In genomic region chr7:33874943-33875342, GRCh38 we compare ENCODE assay signal across 13 cellular contexts. TPM values are rescaled to one million over a fixed set of nuclear protein-coding genes. Genes with fewer than 3 reads are reported as not detected.
DNase-seq lines count a peak whose midpoint lies in the region; ATAC-seq, FAIRE-seq and TF ChIP-seq lines count a peak whose summit lies in the region.
"Had no signal": no experiment of that assay in that cellular context is flagged by ENCODE, and none has a peak within 500 bp of the region (broad histone marks: within the 10 kb centered on the region; RNA-seq: fewer than 3 reads in every experiment).

No MANE protein-coding gene starts in this region.

- peaks cover 0 to 5% of the 10 kb centered on the region in 2 donors for H3K4me1 ChIP-seq in right atrium auricular region
- no peaks in the 10 kb centered on the region for H3K4me1 ChIP-seq in mesenchymal stem cell (ENCODE audit: control insufficient read depth, insufficient read depth, low read depth, low read length)
- H3K4me1 ChIP-seq in vagina = peaks cover 10% of the 10 kb centered on the region
- no peaks in the 10 kb centered on the region for H3K4me1 ChIP-seq in OCI-LY7 (ENCODE audit: insufficient read depth, low read length, poor library complexity, severe bottlenecking)
- H3K4me1 ChIP-seq in pancreas = no peaks in the 10 kb centered on the region

- H3K27me3 ChIP-seq in right atrium auricular region (no peaks in the 10 kb centered on the region), brain microvascular endothelial cell (replicated peaks) (no peaks in the 10 kb centered on the region), mesenchymal stem cell (ENCODE audit: control insufficient read depth in 1 of 2, insufficient read depth in 1 of 2, low read length in 2 of 2) (no peaks in the 10 kb centered on the region), vagina (no peaks in the 10 kb centered on the region), pancreas (no peaks in the 10 kb centered on the region)
- H3K27me3 ChIP-seq: sigmoid colon had no signal

- no peaks in the 10 kb centered on the region for H4K20me1 ChIP-seq in OCI-LY7 (ENCODE audit: insufficient read depth, low read length)

- H2BK15ac ChIP-seq in mesenchymal stem cell (ENCODE audit: low read depth, poor library complexity, severe bottlenecking) = no peak overlapping the region

- in situ Hi-C loops in brain microvascular endothelial cell (cut with HindIII; ENCODE audit: low pct_ligation_motif_present, low sequenced_read_pairs) = no loop called here

- no peak for TF ChIP-seq POLR2A in vagina (IDR thresholded peaks at IDR 0.05)

- H3K14ac ChIP-seq in mesenchymal stem cell (ENCODE audit: low read length in 2 of 2) = no peak overlapping the region

- DNase-seq in Right ventricle myocardium inferior (ENCODE audit: missing footprints) = no peak
- no peak for DNase-seq in right atrium auricular region (ENCODE audit: low spot score)
- no peak for DNase-seq in brain microvascular endothelial cell
- DNase-seq in mesenchymal stem cell = peak; percentile 46
- no peak for DNase-seq in vagina (ENCODE audit: extremely low spot score in 2 of 2)
- DNase-seq in OCI-LY7 (ENCODE audit: low spot score) = no peak
- no peak for DNase-seq in middle frontal gyrus (ENCODE audit: extremely low spot score, low spot score)
- no peak for DNase-seq in pancreas
- DNase-seq: 8988T; activated CD4-positive, alpha-beta T cell treated with anti-CD3 and anti-CD28 coated beads for 4 hours; activated T-cell treated with anti-CD3 and anti-CD28 coated beads, Interleukin-2, amount 50 U/mL, for 72 hours; NCI-H1930; sigmoid colon had no signal

- H2BK5ac ChIP-seq in mesenchymal stem cell (ENCODE audit: low read depth, low read length, poor library complexity, severe bottlenecking) = no peak overlapping the region

- no peak overlapping the region for H3K23ac ChIP-seq in mesenchymal stem cell (ENCODE audit: low read length in 2 of 2)

- POLR2A ChIA-PET in OCI-LY7 (lab: Charles Lee) = interaction anchor here (0.6 kb wide), 1 partner anchor 18 kb away, joined by 4 read pairs; no protein-coding TSS in a partner anchor

- intact Hi-C loops in Right ventricle myocardium inferior (cut with DNase I) (no loop called here), vagina (cut with DNase I) (no loop called here), OCI-LY7 (cut with micrococcal nuclease; ENCODE audit: unreplicated experiment) (no loop called here), pancreas (cut with DNase I) (no loop called here)

- ATAC-seq in Right ventricle myocardium inferior (peak; percentile 43), pancreas (no peak)
- ATAC-seq: activated T-cell treated with anti-CD3 and anti-CD28 coated beads, Interleukin-2, amount 50 U/mL, for 72 hours had no signal

- H2AK5ac ChIP-seq in mesenchymal stem cell (ENCODE audit: low read length, severe bottlenecking) = no peak overlapping the region

- H3K4me3 ChIP-seq in right atrium auricular region (no peak overlapping the region), brain microvascular endothelial cell (ENCODE audit: low read depth, low read length) (no peak overlapping the region), mesenchymal stem cell (ENCODE audit: insufficient read depth in 1 of 2, low read depth in 1 of 2, low read length in 2 of 2) (peak overlapping the region in 1 of 2 experiments; percentile 11), vagina (no peak overlapping the region), OCI-LY7 (ENCODE audit: low read depth, low read length, poor library complexity, severe bottlenecking) (no peak overlapping the region), pancreas (no peak overlapping the region)
- H3K4me3 ChIP-seq: sigmoid colon had no signal

- H3K9me3 ChIP-seq in right atrium auricular region (no peaks in the 10 kb centered on the region), mesenchymal stem cell (ENCODE audit: control insufficient read depth, low read length) (no peaks in the 10 kb centered on the region), vagina (no peaks in the 10 kb centered on the region), OCI-LY7 (ENCODE audit: low read length) (no peaks in the 10 kb centered on the region), pancreas (no peaks in the 10 kb centered on the region)
- H3K9me3 ChIP-seq: sigmoid colon had no signal

- peak overlapping the region; percentile 83 for H3K9ac ChIP-seq in mesenchymal stem cell (ENCODE audit: low read length)

- no peak overlapping the region for H4K8ac ChIP-seq in mesenchymal stem cell (ENCODE audit: low read length)

- no peak overlapping the region for H3K4ac ChIP-seq in mesenchymal stem cell (ENCODE audit: low read depth in 1 of 2, low read length in 2 of 2)

- no peak overlapping the region for H3K18ac ChIP-seq in mesenchymal stem cell (ENCODE audit: low read depth in 1 of 2, low read length in 2 of 2)

- no peak overlapping the region for H2BK12ac ChIP-seq in mesenchymal stem cell (ENCODE audit: low read length in 2 of 2)

- no peak overlapping the region for H4K91ac ChIP-seq in mesenchymal stem cell (ENCODE audit: low read length)

- WGBS in mesenchymal stem cell = 64% methylated on average over 4 of the region's 5 CpGs
- 57 to 65% methylated on average over 5 of the region's 5 CpGs for WGBS in pancreas, 2 donors

- no peak overlapping the region for H2BK120ac ChIP-seq in mesenchymal stem cell (ENCODE audit: low read depth, low read length)

- no peak for FAIRE-seq in pancreas (lab: Jason Lieb, UNC)

- H3K27ac ChIP-seq in right atrium auricular region = no peak overlapping the region
- peak overlapping the region; percentile 23 for H3K27ac ChIP-seq in brain microvascular endothelial cell
- H3K27ac ChIP-seq in mesenchymal stem cell (ENCODE audit: low read length, poor library complexity, severe bottlenecking) = no peak overlapping the region
- peak overlapping the region; percentile 45 for H3K27ac ChIP-seq in vagina
- H3K27ac ChIP-seq in OCI-LY7 (ENCODE audit: low read depth, low read length, poor library complexity, severe bottlenecking) = no peak overlapping the region
- no peak overlapping the region for H3K27ac ChIP-seq in pancreas

- CTCF ChIA-PET in OCI-LY7 (lab: Charles Lee; ENCODE audit: unreplicated experiment) = no interaction called here

- H3K9me2 ChIP-seq in OCI-LY7 (ENCODE audit: insufficient read depth, low read length) = no peaks in the 10 kb centered on the region

- H3K4me2 ChIP-seq in mesenchymal stem cell (ENCODE audit: low read length, poor library complexity, severe bottlenecking) (no peak overlapping the region), OCI-LY7 (ENCODE audit: low read length) (no peak overlapping the region)

- no peak for TF ChIP-seq CTCF in right atrium auricular region (IDR thresholded peaks at IDR 0.05)
- no peak for TF ChIP-seq CTCF in brain microvascular endothelial cell (IDR thresholded peaks at IDR 0.05; ENCODE audit: low read depth, low read length, missing control alignments)
- no peak for TF ChIP-seq CTCF in vagina (IDR thresholded peaks at IDR 0.05)
- TF ChIP-seq CTCF in OCI-LY7 (conservative IDR thresholded peaks at IDR 0.05; ENCODE audit: low read length) = no peak
- TF ChIP-seq CTCF in pancreas (IDR thresholded peaks at IDR 0.05) = no peak

- H3K36me3 ChIP-seq in right atrium auricular region (no peaks in the 10 kb centered on the region), brain microvascular endothelial cell (replicated peaks) (no peaks in the 10 kb centered on the region), mesenchymal stem cell (ENCODE audit: control insufficient read depth in 1 of 2, insufficient read depth in 2 of 2, low read depth in 1 of 2, low read length in 2 of 2) (no peaks in the 10 kb centered on the region), vagina (no peaks in the 10 kb centered on the region), OCI-LY7 (ENCODE audit: insufficient read depth, low read length) (no peaks in the 10 kb centered on the region), pancreas (no peaks in the 10 kb centered on the region)
- H3K36me3 ChIP-seq: sigmoid colon had no signal

- H3K79me2 ChIP-seq in OCI-LY7 (ENCODE audit: insufficient read depth, low read depth, low read length) = no peaks in the 10 kb centered on the region

- no peaks in the 10 kb centered on the region for H3K79me1 ChIP-seq in mesenchymal stem cell (replicated peaks; ENCODE audit: low read length, poor library complexity, severe bottlenecking)

- H2AFZ ChIP-seq in mesenchymal stem cell (ENCODE audit: low read depth, low read length) (no peak overlapping the region), OCI-LY7 (ENCODE audit: low read length) (no peak overlapping the region)

- no TSS peak for BruUV-seq in OCI-LY7 (replicated peaks; lab: Mats Ljungman, UMichigan)

RNA-seq across cellular contexts. Expression of gene BMPER, which starts 30.4 kb away (rescaled TPM):
- total RNA-seq in Right ventricle myocardium inferior (2.5 TPM), right atrium auricular region (1 to 10 TPM; 3.0 to 3.8 TPM), vagina (5.2 TPM), OCI-LY7 (2022) (not detected in 2 replicates), pancreas (1 to 10 TPM in 1 of 6 donors, under 1 TPM in 5; 0.14 to 1.6 (median 0.46) TPM)
- polyA plus RNA-seq in mesenchymal stem cell (2013, experiment 1 of 2) = 1.4 TPM
- 1.5 TPM for polyA plus RNA-seq in mesenchymal stem cell (2013, experiment 2 of 2)
- total RNA-seq in OCI-LY7 (2014; rRNA removed; shearing (Covaris generic)) = not detected in 2 replicates
- polyA plus RNA-seq in pancreas = under 1 TPM; 0.23 to 0.73 TPM

Comparison
In these comparisons a context has a peak if more than half of its experiments do, and no peak if none do; other contexts are left out.
1. H3K27ac ChIP-seq: peak in brain microvascular endothelial cell (single experiment) and vagina (single experiment); none in right atrium auricular region (0 of 2), mesenchymal stem cell (single experiment), OCI-LY7 (single experiment) and pancreas (0 of 4).